In the genomic region with DNA sequence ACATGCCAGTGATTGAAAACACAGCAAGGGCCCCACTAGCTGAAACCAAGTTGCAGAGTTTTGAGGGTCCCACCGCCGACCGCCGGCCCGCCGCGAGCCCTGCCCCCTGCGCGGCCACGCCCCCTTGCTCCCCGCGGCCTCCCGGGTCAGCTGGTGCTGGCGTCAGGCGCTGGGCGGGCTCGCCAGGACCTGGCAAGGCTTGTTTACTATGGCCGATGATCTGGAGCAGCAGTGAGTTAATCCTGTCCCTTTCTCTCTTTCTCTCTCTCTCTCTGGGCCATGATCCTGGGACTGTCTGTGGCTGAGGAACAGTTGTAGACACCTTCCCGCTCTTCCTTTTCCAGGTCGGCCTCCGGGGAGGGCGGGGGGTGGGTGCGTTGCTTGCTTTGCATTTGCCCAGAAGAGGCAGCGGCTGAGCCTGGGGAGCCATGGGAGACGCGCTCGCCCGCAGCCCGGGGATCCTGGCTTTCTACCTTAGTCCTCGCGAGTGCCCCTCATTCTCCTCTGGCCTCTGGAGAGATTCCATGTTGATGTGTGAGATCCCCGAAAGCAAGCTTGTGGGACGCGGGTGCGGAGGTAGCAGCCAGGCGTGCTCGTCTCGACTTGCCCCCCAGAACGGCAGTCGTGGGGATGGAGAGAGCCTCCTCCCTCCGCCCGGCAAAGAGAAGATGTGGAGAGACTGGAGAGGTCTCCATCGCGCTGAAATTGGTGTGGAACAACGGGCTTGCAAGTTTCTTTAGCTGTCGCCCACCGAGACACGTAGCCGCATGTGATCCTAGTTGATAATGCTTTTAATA, we compare ENCODE assay signal across 8 cellular contexts.
DNase-seq lines count a peak whose midpoint lies in the region; ATAC-seq lines count a peak whose summit lies in the region.

A gene with protein sequence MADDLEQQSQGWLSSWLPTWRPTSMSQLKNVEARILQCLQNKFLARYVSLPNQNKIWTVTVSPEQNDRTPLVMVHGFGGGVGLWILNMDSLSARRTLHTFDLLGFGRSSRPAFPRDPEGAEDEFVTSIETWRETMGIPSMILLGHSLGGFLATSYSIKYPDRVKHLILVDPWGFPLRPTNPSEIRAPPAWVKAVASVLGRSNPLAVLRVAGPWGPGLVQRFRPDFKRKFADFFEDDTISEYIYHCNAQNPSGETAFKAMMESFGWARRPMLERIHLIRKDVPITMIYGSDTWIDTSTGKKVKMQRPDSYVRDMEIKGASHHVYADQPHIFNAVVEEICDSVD (plus strand): TSS at position 202 of the 797 bp plus-strand sequence. CDS start 7 bp downstream, at position 209.

- H3K27ac ChIP-seq in layer of hippocampus (ENCODE audit: low read depth, low read length), result peak within 1 kb of the TSS; percentile 83

- ATAC-seq in HG02571 (IDR thresholded peaks at IDR 0.05; ENCODE audit: unreplicated experiment), result peak; percentile 60

- no peaks in the 10 kb centered on the region for H3K27me3 ChIP-seq in layer of hippocampus (ENCODE audit: control insufficient read depth, insufficient read depth, low read length)

- peak; percentile 31 to 32 for DNase-seq in NCI-H2081 (lab: John Stamatoyannopoulos, UW)
- DNase-seq in NCI-H2081 treated with DMSO at 0.1 percent for 48 hours (lab: John Stamatoyannopoulos, UW), result no peak
- peak; percentile 54 for DNase-seq in NCI-H1105 treated with DMSO at 0.1 percent for 48 hours (lab: John Stamatoyannopoulos, UW)
- peak; percentile 21 for DNase-seq in activated CD4-positive, CD25-positive, alpha-beta regulatory T cell treated with anti-CD3 and anti-CD28 coated beads, Interleukin-2, amount 50 U/mL, for 16 hours (ENCODE audit: low read depth, low spot score)
- DNase-seq in dedifferentiated amniotic fluid mesenchymal stem cell (ENCODE audit: extremely low spot score), result peak; percentile 40
- peak; percentile 61 to 68 for DNase-seq in stimulated activated CD4-positive, alpha-beta T cell treated with anti-CD3 and anti-CD28 coated beads, Interleukin-2, amount 100 ng/mL, for 24 hours
